In genomic region chr11:96486890-96487633, GRCh38 we compare ENCODE assay signal across 13 cellular contexts.
A peak's percentile ranks its signal among the peaks of the same experiment; 100 is the strongest.
DNase-seq lines count a peak whose midpoint lies in the region; ATAC-seq and TF ChIP-seq lines count a peak whose summit lies in the region.
"Had no signal": no experiment of that assay in that cellular context is flagged by ENCODE, and none has a peak within 500 bp of the region (broad histone marks: within the 10 kb centered on the region; RNA-seq: fewer than 3 reads in every experiment).

No MANE protein-coding gene starts in this region.

- H4K20me1 ChIP-seq in PC-9 (ENCODE audit: insufficient read depth) = no peaks in the 10 kb centered on the region

- no peaks in the 10 kb centered on the region for H3K79me2 ChIP-seq in PC-9 (ENCODE audit: low read depth)

- no peaks in the 10 kb centered on the region for H3K4me1 Mint-ChIP-seq in CD8-positive, alpha-beta T cell (ENCODE audit: low read depth)
- H3K4me1 Mint-ChIP-seq: activated naive CD8-positive, alpha-beta T cell treated with anti-CD3 and anti-CD28 coated beads, Interleukin-2, amount 10 ng/mL, durations not matched to agents 7 days and 5 days had no signal

- H3K36me3 Mint-ChIP-seq in CD8-positive, alpha-beta T cell = no peaks in the 10 kb centered on the region
- H3K36me3 Mint-ChIP-seq: activated naive CD8-positive, alpha-beta T cell treated with anti-CD3 and anti-CD28 coated beads, Interleukin-2, amount 10 ng/mL, durations not matched to agents 7 days and 5 days had no signal

- H3K4me3 Mint-ChIP-seq in CD8-positive, alpha-beta T cell = no peak overlapping the region
- H3K4me3 Mint-ChIP-seq: activated naive CD8-positive, alpha-beta T cell treated with anti-CD3 and anti-CD28 coated beads, Interleukin-2, amount 10 ng/mL, durations not matched to agents 7 days and 5 days had no signal

- no peak for TF ChIP-seq CTCF in HEK293 (tag by site-specific recombination; IDR thresholded peaks at IDR 0.05)
- TF ChIP-seq CTCF in PC-9 (conservative IDR thresholded peaks at IDR 0.05) = no peak
- TF ChIP-seq CTCF in fibroblast of pulmonary artery (IDR thresholded peaks at IDR 0.05; ENCODE audit: low read length, missing control alignments) = no peak
- TF ChIP-seq CTCF in prostate gland (IDR thresholded peaks at IDR 0.05) = no peak
- no peak for TF ChIP-seq CTCF in CD8-positive, alpha-beta T cell (IDR thresholded peaks at IDR 0.05)

- H3K27me3 ChIP-seq in PC-9 (ENCODE audit: insufficient read depth, low read depth) = 0 out of 2 replicates have a peak, but pooled peaks cover 5% of the 10 kb centered on the region
- H3K27me3 ChIP-seq in prostate gland (replicated peaks; ENCODE audit: insufficient read depth) = no peaks in the 10 kb centered on the region
- no peaks in the 10 kb centered on the region for H3K27me3 ChIP-seq in CD8-positive, alpha-beta T cell (ENCODE audit: insufficient read depth, low read length)

- H3K9me3 ChIP-seq in HEK293 (ENCODE audit: control insufficient read depth, insufficient read depth, low read depth, low read length) (no peaks in the 10 kb centered on the region), PC-9 (ENCODE audit: insufficient read depth, low read depth) (no peaks in the 10 kb centered on the region), prostate gland (no peaks in the 10 kb centered on the region)
- no peaks in the 10 kb centered on the region for H3K9me3 ChIP-seq in CD8-positive, alpha-beta T cell (ENCODE audit: low read length)

- H3K36me3 ChIP-seq in HEK293 (ENCODE audit: control insufficient read depth in 2 of 2, insufficient read depth in 1 of 2, low read length in 2 of 2) (no peaks in the 10 kb centered on the region), PC-9 (ENCODE audit: low read depth) (no peaks in the 10 kb centered on the region), prostate gland (no peaks in the 10 kb centered on the region)
- no peaks in the 10 kb centered on the region for H3K36me3 ChIP-seq in CD8-positive, alpha-beta T cell (ENCODE audit: insufficient read depth, low read length)

- no peak for TF ChIP-seq POLR2A in prostate gland (IDR thresholded peaks at IDR 0.05)

- peak; percentile 64 to 88 for DNase-seq in PC-9
- DNase-seq in fibroblast of pulmonary artery (ENCODE audit: low read depth) = peak; percentile 23
- peak; percentile 12 for DNase-seq in prostate gland (ENCODE audit: low spot score)
- no peak for DNase-seq in CD8-positive, alpha-beta T cell
- DNase-seq: activated CD4-positive, alpha-beta T cell treated with anti-CD3 and anti-CD28 coated beads, Interleukin-2, amount 50 U/mL, for 48 hours; activated naive CD8-positive, alpha-beta T cell treated with anti-CD3 and anti-CD28 coated beads, Interleukin-2, amount 10 ng/mL, durations not matched to agents 7 days and 5 days; NCI-H146; SIG-M5; substantia nigra had no signal

- no TSS peak for BruUV-seq in PC-9 (replicated peaks; lab: Mats Ljungman, UMichigan)

- no peak overlapping the region for H3K27ac Mint-ChIP-seq in CD8-positive, alpha-beta T cell
- H3K27ac Mint-ChIP-seq: activated naive CD8-positive, alpha-beta T cell treated with anti-CD3 and anti-CD28 coated beads, Interleukin-2, amount 10 ng/mL, durations not matched to agents 7 days and 5 days had no signal

- POLR2A ChIA-PET in HEK293 (lab: Yijun Ruan, JAX) = no interaction called here
- POLR2A ChIA-PET in PC-9 (lab: Charles Lee; ENCODE audit: unreplicated experiment) = no interaction called here
- POLR2A ChIA-PET in CD8-positive, alpha-beta T cell (lab: Charles Lee) = no interaction called here

- H3K4me3 ChIP-seq in HEK293 (ENCODE audit: low read depth, low read length) (no peak overlapping the region), PC-9 (peak overlapping the region; percentile 45; the same call in 1 of the 2 replicates), fibroblast of pulmonary artery (replicated peaks; ENCODE audit: low read depth, low read length) (no peak overlapping the region), prostate gland (no peak overlapping the region)
- no peak overlapping the region for H3K4me3 ChIP-seq in CD8-positive, alpha-beta T cell (ENCODE audit: low read depth, low read length)

- H3K4me1 ChIP-seq in HEK293 (ENCODE audit: control insufficient read depth, insufficient read depth, low read length) (no peaks in the 10 kb centered on the region), PC-9 (replicated peaks; ENCODE audit: insufficient read depth) (peaks cover 9% of the 10 kb centered on the region), prostate gland (replicated peaks) (peaks cover 2% of the 10 kb centered on the region)
- no peaks in the 10 kb centered on the region for H3K4me1 ChIP-seq in CD8-positive, alpha-beta T cell (ENCODE audit: insufficient read depth, low read length)

- intact Hi-C loops in PC-9 (cut with micrococcal nuclease; ENCODE audit: unreplicated experiment) (no loop called here), prostate gland (cut with DNase I) (no loop called here)
- intact Hi-C loops in CD8-positive, alpha-beta T cell (cut with DNase I, micrococcal nuclease) = no loop called here

- H2AFZ ChIP-seq in PC-9 = peak overlapping the region; percentile 67; the same call in 1 of the 2 replicates

- peaks cover 24% of the 10 kb centered on the region for H3K27me3 Mint-ChIP-seq in CD8-positive, alpha-beta T cell (ENCODE audit: low read depth)

- no peaks in the 10 kb centered on the region for H3K9me2 ChIP-seq in PC-9 (ENCODE audit: insufficient read depth)

- CTCF ChIA-PET in HEK293 (lab: Yijun Ruan, JAX) (interaction anchor here (0.7 kb wide), 1 partner anchor 19 kb away, joined by 3 read pairs; no protein-coding TSS in a partner anchor), PC-9 (lab: Charles Lee) (interaction anchor here (0.7 kb wide), 1 partner anchor 24 kb away, joined by 3 read pairs; no protein-coding TSS in a partner anchor)
- CTCF ChIA-PET in CD8-positive, alpha-beta T cell (lab: Charles Lee) = no interaction called here

- no peaks in the 10 kb centered on the region for H3K9me3 Mint-ChIP-seq in CD8-positive, alpha-beta T cell
- H3K9me3 Mint-ChIP-seq: activated naive CD8-positive, alpha-beta T cell treated with anti-CD3 and anti-CD28 coated beads, Interleukin-2, amount 10 ng/mL, durations not matched to agents 7 days and 5 days had no signal

- H3K27ac ChIP-seq in HEK293 (ENCODE audit: extremely low read depth, low read depth, low read length) (no peak overlapping the region), PC-9 (no peak overlapping the region), prostate gland (no peak overlapping the region)
- no peak overlapping the region for H3K27ac ChIP-seq in CD8-positive, alpha-beta T cell (ENCODE audit: low read depth, low read length)

- no peaks in the 10 kb centered on the region for H3F3A ChIP-seq in PC-9 (ENCODE audit: insufficient read depth, low read depth)

- ATAC-seq in GM21360 (IDR thresholded peaks at IDR 0.05; ENCODE audit: unreplicated experiment) = no peak
- ATAC-seq in GM21390 (IDR thresholded peaks at IDR 0.05; ENCODE audit: unreplicated experiment) = no peak
- ATAC-seq in CD8-positive, alpha-beta T cell = no peak
- no peak for ATAC-seq in HG03342 (IDR thresholded peaks at IDR 0.05; ENCODE audit: unreplicated experiment)

- 46% methylated on average over 13 of the region's 13 CpGs for WGBS in prostate gland

- peak overlapping the region; percentile 74 for H3K4me2 ChIP-seq in PC-9

TF ChIP-seq in HEK293, 187 proteins besides CTCF, POLR2A, EP300 and RAD21:
- TF ChIP-seq ZNF394 (tag by site-specific recombination; IDR thresholded peaks at IDR 0.05; ENCODE audit: borderline replicate concordance) = no peak
- TF ChIP-seq ZNF571 (tag by site-specific recombination; IDR thresholded peaks at IDR 0.05) = no peak
- TF ChIP-seq ZNF560 (tag by site-specific recombination; IDR thresholded peaks at IDR 0.05; ENCODE audit: borderline replicate concordance) = no peak
- TF ChIP-seq TRIM28 (IDR thresholded peaks at IDR 0.05; ENCODE audit: borderline replicate concordance, low read length) = no peak
- TF ChIP-seq EGR2 (tag by site-specific recombination; IDR thresholded peaks at IDR 0.05; ENCODE audit: low read depth) = peak; percentile 17; the same call in 1 of the 2 replicates
- TF ChIP-seq REST (tag by site-specific recombination; IDR thresholded peaks at IDR 0.05) = no peak
- TF ChIP-seq ZNF341 (tag by site-specific recombination; IDR thresholded peaks at IDR 0.05; ENCODE audit: low read depth) = no peak
- no peak for TF ChIP-seq ZNF391 (tag by site-specific recombination; IDR thresholded peaks at IDR 0.05; ENCODE audit: borderline replicate concordance, low read depth)
- TF ChIP-seq ZNF561 (tag by site-specific recombination; IDR thresholded peaks at IDR 0.05; ENCODE audit: borderline replicate concordance) = no peak
- peak; percentile 74; the same call in 1 of the 2 replicates for TF ChIP-seq ZSCAN16 (tag by site-specific recombination; IDR thresholded peaks at IDR 0.05)
- no peak for TF ChIP-seq IKZF3 (tag by site-specific recombination; IDR thresholded peaks at IDR 0.05)
- TF ChIP-seq ZNF664 (tag by site-specific recombination; IDR thresholded peaks at IDR 0.05) = no peak
- no peak for TF ChIP-seq ZNF24 (tag by site-specific recombination; IDR thresholded peaks at IDR 0.05)
- TF ChIP-seq ZNF549 (tag by site-specific recombination; IDR thresholded peaks at IDR 0.05) = no peak

Comparison
In these comparisons a context has a peak if more than half of its experiments do, and no peak if none do; other contexts are left out.
1. DNase-seq: peak in PC-9 (2 of 2), fibroblast of pulmonary artery (single experiment) and prostate gland (single experiment); none in CD8-positive, alpha-beta T cell (0 of 7).